Comparison of ENCODE assay signal across 8 cellular contexts in the genomic region with DNA sequence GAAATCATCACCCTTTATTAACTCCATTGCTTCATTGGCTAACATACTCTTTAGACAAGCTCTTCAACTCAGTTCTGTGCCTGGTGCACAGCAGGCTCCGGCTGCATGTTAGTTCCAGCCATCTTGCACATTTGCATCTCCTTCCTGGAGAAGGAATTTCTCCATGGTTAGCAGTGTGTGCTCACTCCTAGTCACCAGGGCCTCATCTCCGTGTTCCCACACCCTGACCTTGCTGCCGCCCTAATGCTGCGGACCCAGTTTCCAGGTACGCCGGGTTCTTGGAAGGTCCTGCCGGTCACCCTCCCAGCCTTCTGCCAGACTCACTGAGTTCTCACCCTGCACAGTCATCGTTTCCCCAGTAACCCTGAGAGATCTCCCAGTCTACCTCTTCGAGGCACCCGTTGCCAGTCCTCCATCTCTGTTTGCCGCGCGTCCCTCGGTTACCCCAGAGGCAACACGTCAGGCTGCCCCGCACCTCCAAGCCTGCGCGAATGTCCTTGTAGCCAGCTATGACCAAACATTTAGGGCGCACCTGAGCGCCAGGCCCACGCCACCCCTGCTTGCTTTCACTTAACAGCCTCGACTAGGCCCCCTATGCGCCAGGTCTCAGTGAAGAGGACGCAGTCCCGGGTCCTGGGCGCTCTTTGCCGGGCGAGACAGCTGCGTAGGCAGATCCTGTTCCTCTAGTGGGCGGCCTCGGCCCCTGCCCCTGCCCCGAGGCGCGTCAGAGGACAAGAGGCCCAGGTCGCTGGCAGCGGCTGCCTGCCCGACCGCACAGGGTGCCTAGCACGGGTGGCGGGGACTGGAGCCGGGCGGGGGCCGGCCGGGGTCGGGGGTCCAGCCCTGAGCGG. TPM values are rescaled to one million over a fixed set of nuclear protein-coding genes. Genes with fewer than 3 reads are reported as not detected.
A peak's percentile ranks its signal among the peaks of the same experiment; 100 is the strongest.
DNase-seq lines count a peak whose midpoint lies in the region; ATAC-seq and TF ChIP-seq lines count a peak whose summit lies in the region.

No MANE protein-coding gene starts in this region.

- H3K27me3 Mint-ChIP-seq in Calu3 (ENCODE audit: unreplicated experiment) = no peaks in the 10 kb centered on the region

- TF ChIP-seq CTCF in Calu3 (IDR thresholded peaks at IDR 0.05; ENCODE audit: unreplicated experiment) (no peak), neutrophil (IDR thresholded peaks at IDR 0.05) (peak; percentile 53)

- no peaks in the 10 kb centered on the region for H3K36me3 ChIP-seq in neutrophil

- BruUV-seq in Calu3 (replicated peaks; lab: Mats Ljungman, UMichigan) = no TSS peak

- peaks cover 39% of the 10 kb centered on the region for H3K4me1 Mint-ChIP-seq in Calu3 (ENCODE audit: low read depth, unreplicated experiment)

- no peaks in the 10 kb centered on the region for H3K27me3 ChIP-seq in neutrophil

- peak; percentile 41 for ATAC-seq in GM21360 (IDR thresholded peaks at IDR 0.05; ENCODE audit: unreplicated experiment)

- DNase-seq in Calu3 (peak; percentile 82), HS-5 (ENCODE audit: low read depth) (peak; percentile 39), SHP77 treated with DMSO at 0.1 percent for 48 hours (lab: John Stamatoyannopoulos, UW) (peak; percentile 12), germinal center (ENCODE audit: low spot score) (peak; percentile 61)
- peak; percentile 46 for DNase-seq in activated gamma-delta T cell treated with anti-CD3 and anti-CD28 coated beads, Interleukin-2, amount 50 U/mL, for 16 hours (ENCODE audit: low read depth)

- H3K9me3 Mint-ChIP-seq in Calu3 (ENCODE audit: low read depth, unreplicated experiment) = no peaks in the 10 kb centered on the region

- peak overlapping the region; percentile 95 for H3K4me3 ChIP-seq in neutrophil (ENCODE audit: low read depth in 1 of 2, low read length in 1 of 2)

- peak overlapping the region; percentile 84 for H3K27ac Mint-ChIP-seq in Calu3 (ENCODE audit: unreplicated experiment)

- intact Hi-C loops in Calu3 (cut with micrococcal nuclease; ENCODE audit: unreplicated experiment) = no loop called here

- H3K4me1 ChIP-seq in neutrophil (ENCODE audit: control insufficient read depth in 1 of 2, insufficient read depth in 1 of 2, low read depth in 1 of 2, low read length in 1 of 2) = peaks cover 61 to 62% of the 10 kb centered on the region in 2 experiments

- CTCF ChIA-PET in Calu3 (lab: Charles Lee) = interaction anchor here (0.6 to 3.3 kb wide), 4 partner anchors 13 to 545 kb away, joined by 3 to 15 read pairs (median 4); partner anchors contain the start of gene SEC11A

- H3K9me3 ChIP-seq in neutrophil = no peaks in the 10 kb centered on the region

- peaks cover 35% of the 10 kb centered on the region for H3K36me3 Mint-ChIP-seq in Calu3 (ENCODE audit: insufficient read depth, unreplicated experiment)

- peak overlapping the region; percentile 100 for H3K27ac ChIP-seq in neutrophil
- peak overlapping the region; percentile 98 for H3K27ac ChIP-seq in temporal lobe (ENCODE audit: low read depth, low read length)

- peak overlapping the region; percentile 94 for H3K4me3 Mint-ChIP-seq in Calu3 (ENCODE audit: low read depth, unreplicated experiment)

RNA-seq across cellular contexts. Expression of gene ZNF592, which starts 0.7 kb away (rescaled TPM):
- total RNA-seq in Calu3 (2022) (49.5 and 49.6 TPM in 2 replicates), temporal lobe (7.9 TPM)

RNA-seq across cellular contexts. Expression of gene SEC11A, which starts 31.7 kb away (rescaled TPM):
- total RNA-seq in Calu3 (2022) (214 and 243 TPM in 2 replicates), temporal lobe (52.1 TPM)

Comparison
In these comparisons a context has a peak if more than half of its experiments do, and no peak if none do; other contexts are left out.
1. Peak in every context shown above with its lines: DNase-seq, ATAC-seq, H3K4me3 ChIP-seq and H3K27ac ChIP-seq.
2. DNase-seq: peak in every context shown above with its lines; median percentile 82 in Calu3; 61 in germinal center; 46 in activated gamma-delta T cell treated with anti-CD3 and anti-CD28 coated beads, Interleukin-2, amount 50 U/mL, for 16 hours; 39 in HS-5; 12 in SHP77 treated with DMSO at 0.1 percent for 48 hours.